15 cellular contexts compared by ENCODE assay signal in genomic region chr15:99982662-99983061, GRCh38.
A peak's percentile ranks its signal among the peaks of the same experiment; 100 is the strongest.
DNase-seq lines count a peak whose midpoint lies in the region; ATAC-seq and TF ChIP-seq lines count a peak whose summit lies in the region.
"Had no signal": no experiment of that assay in that cellular context is flagged by ENCODE, and none has a peak within 500 bp of the region (broad histone marks: within the 10 kb centered on the region; RNA-seq: fewer than 3 reads in every experiment).

No MANE protein-coding gene starts in this region.

- H3K27ac Mint-ChIP-seq in GM23338 (no peak overlapping the region), nephron progenitor cell (no peak overlapping the region)

- H3K9me3 ChIP-seq in HUES6 (ENCODE audit: control insufficient read depth, insufficient read depth, low read depth, low read length): no peaks in the 10 kb centered on the region
- H3K9me3 ChIP-seq in iPS-18a (ENCODE audit: control insufficient read depth, low read depth, low read length): no peaks in the 10 kb centered on the region
- no peaks in the 10 kb centered on the region for H3K9me3 ChIP-seq in suprapubic skin

- H3K4me1 ChIP-seq in GM23338 (ENCODE audit: insufficient read depth): peaks cover 35% of the 10 kb centered on the region
- peaks cover 41% of the 10 kb centered on the region for H3K4me1 ChIP-seq in HUES6 (ENCODE audit: control insufficient read depth, insufficient read depth, low read length)
- peaks cover 44% of the 10 kb centered on the region for H3K4me1 ChIP-seq in iPS-18a (ENCODE audit: control insufficient read depth, low read depth, low read length)
- H3K4me1 ChIP-seq in suprapubic skin: peaks cover 3% of the 10 kb centered on the region

- H3F3A ChIP-seq in GM23338 (replicated peaks; ENCODE audit: low read depth): peaks cover 15% of the 10 kb centered on the region

- peaks cover 6% of the 10 kb centered on the region; the same call in 2 of the 3 replicates for H3K9me3 Mint-ChIP-seq in GM23338
- H3K9me3 Mint-ChIP-seq in nephron progenitor cell: no peaks in the 10 kb centered on the region

- peaks cover 49% of the 10 kb centered on the region for H3K4me1 Mint-ChIP-seq in GM23338
- H3K4me1 Mint-ChIP-seq in nephron progenitor cell: peaks cover 64% of the 10 kb centered on the region

- no peaks in the 10 kb centered on the region for H3K79me2 ChIP-seq in GM23338 (replicated peaks; ENCODE audit: insufficient read depth)

- DNase-seq in GM23338 (ENCODE audit: low spot score): no peak
- DNase-seq in nephron progenitor cell: no peak
- DNase-seq in NCI-H1436 (lab: John Stamatoyannopoulos, UW): no peak
- DNase-seq in suprapubic skin (ENCODE audit: low spot score in 2 of 2): no peak
- no peak for DNase-seq in HT-29 (ENCODE audit: low spot score)
- DNase-seq in H4 (ENCODE audit: low spot score): no peak
- DNase-seq: C1 segment of cervical spinal cord, DND-41, GDM1, NCI-H1092, NCI-H187, NCI-H446 had no signal

- H3K4me3 Mint-ChIP-seq in GM23338 (peak overlapping the region; percentile 56), nephron progenitor cell (peak overlapping the region; percentile 34)

- H3K27me3 ChIP-seq in GM23338 (ENCODE audit: insufficient read depth) (no peaks in the 10 kb centered on the region), HUES6 (ENCODE audit: control insufficient read depth, insufficient read depth, low read length) (no peaks in the 10 kb centered on the region), iPS-18a (ENCODE audit: control insufficient read depth, insufficient read depth, low read length) (no peaks in the 10 kb centered on the region), suprapubic skin (no peaks in the 10 kb centered on the region)

- H4K20me1 ChIP-seq in GM23338 (replicated peaks; ENCODE audit: insufficient read depth): no peaks in the 10 kb centered on the region

- peak overlapping the region; percentile 80; the same call in 1 of the 2 replicates for H2AFZ ChIP-seq in GM23338

- H3K36me3 ChIP-seq in GM23338 (ENCODE audit: insufficient read depth) (no peaks in the 10 kb centered on the region), HUES6 (ENCODE audit: control insufficient read depth, insufficient read depth, low read length) (no peaks in the 10 kb centered on the region), iPS-18a (ENCODE audit: control insufficient read depth, low read depth, low read length) (no peaks in the 10 kb centered on the region), suprapubic skin (no peaks in the 10 kb centered on the region)

- H3K4me3 ChIP-seq in GM23338: peak overlapping the region; percentile 36
- H3K4me3 ChIP-seq in HUES6 (ENCODE audit: low read depth, low read length): peak overlapping the region; percentile 4; the same call in 1 of the 2 replicates
- H3K4me3 ChIP-seq in iPS-18a (ENCODE audit: low read length): peak overlapping the region; percentile 36
- no peak overlapping the region for H3K4me3 ChIP-seq in suprapubic skin
- H3K4me3 ChIP-seq: GM12878 had no signal

- TF ChIP-seq CTCF in GM23338 (conservative IDR thresholded peaks at IDR 0.05; ENCODE audit: low read depth in 2 of 2): no peak
- no peak for TF ChIP-seq CTCF in nephron progenitor cell (IDR thresholded peaks at IDR 0.05)
- no peak for TF ChIP-seq CTCF in suprapubic skin (IDR thresholded peaks at IDR 0.05)

- peaks cover 10% of the 10 kb centered on the region for H3K27me3 Mint-ChIP-seq in GM23338 (ENCODE audit: insufficient read depth, low read depth, poor library complexity)
- peaks cover 4% of the 10 kb centered on the region for H3K27me3 Mint-ChIP-seq in nephron progenitor cell (ENCODE audit: low read depth, poor library complexity)

- TF ChIP-seq POLR2A in suprapubic skin (IDR thresholded peaks at IDR 0.05): no peak

- 82% methylated on average over 4 of the region's 4 CpGs for WGBS in suprapubic skin

- no peaks in the 10 kb centered on the region for H3K9me2 ChIP-seq in GM23338 (ENCODE audit: insufficient read depth)

- H3K27ac ChIP-seq in GM23338 (ENCODE audit: low read depth): peak overlapping the region; percentile 99
- no peak overlapping the region for H3K27ac ChIP-seq in HUES6 (ENCODE audit: low read depth, low read length)
- H3K27ac ChIP-seq in iPS-18a (ENCODE audit: low read length): no peak overlapping the region
- no peak overlapping the region for H3K27ac ChIP-seq in suprapubic skin

- TF ChIP-seq EP300 in suprapubic skin (IDR thresholded peaks at IDR 0.05): no peak

- H3K9ac ChIP-seq in HUES6 (ENCODE audit: low read length): no peak overlapping the region
- no peak overlapping the region for H3K9ac ChIP-seq in iPS-18a (ENCODE audit: low read length)

- H3K36me3 Mint-ChIP-seq in GM23338 (ENCODE audit: low read depth): 0 out of 3 replicates have a peak, but pooled peaks cover 4% of the 10 kb centered on the region
- no peaks in the 10 kb centered on the region for H3K36me3 Mint-ChIP-seq in nephron progenitor cell (ENCODE audit: low read depth)

- peak overlapping the region; percentile 67 for H3K4me2 ChIP-seq in GM23338

- no peak for ATAC-seq in GM23338
- ATAC-seq: GM12878 had no signal

TF ChIP-seq in GM23338, 12 proteins besides CTCF, POLR2A, EP300 and RAD21:
- TF ChIP-seq, protein P1, sequence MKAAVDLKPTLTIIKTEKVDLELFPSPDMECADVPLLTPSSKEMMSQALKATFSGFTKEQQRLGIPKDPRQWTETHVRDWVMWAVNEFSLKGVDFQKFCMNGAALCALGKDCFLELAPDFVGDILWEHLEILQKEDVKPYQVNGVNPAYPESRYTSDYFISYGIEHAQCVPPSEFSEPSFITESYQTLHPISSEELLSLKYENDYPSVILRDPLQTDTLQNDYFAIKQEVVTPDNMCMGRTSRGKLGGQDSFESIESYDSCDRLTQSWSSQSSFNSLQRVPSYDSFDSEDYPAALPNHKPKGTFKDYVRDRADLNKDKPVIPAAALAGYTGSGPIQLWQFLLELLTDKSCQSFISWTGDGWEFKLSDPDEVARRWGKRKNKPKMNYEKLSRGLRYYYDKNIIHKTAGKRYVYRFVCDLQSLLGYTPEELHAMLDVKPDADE (IDR thresholded peaks at IDR 0.05): no peak
- TF ChIP-seq JUNB (IDR thresholded peaks at IDR 0.05; ENCODE audit: unreplicated experiment) (no peak), CREB1 (CRISPR knock-in tag; IDR thresholded peaks at IDR 0.05; ENCODE audit: low read depth) (no peak), EZH2 (IDR thresholded peaks at IDR 0.05; ENCODE audit: low read depth, unreplicated experiment) (no peak), ZNF331 (CRISPR knock-in tag; IDR thresholded peaks at IDR 0.05; ENCODE audit: low read depth) (no peak), NANOG (IDR thresholded peaks at IDR 0.05; ENCODE audit: borderline replicate concordance) (no peak), POLR2AphosphoS5 (IDR thresholded peaks at IDR 0.05; ENCODE audit: low read depth) (no peak), ZNF114 (CRISPR knock-in tag; IDR thresholded peaks at IDR 0.05) (no peak)
